In the genomic region with DNA sequence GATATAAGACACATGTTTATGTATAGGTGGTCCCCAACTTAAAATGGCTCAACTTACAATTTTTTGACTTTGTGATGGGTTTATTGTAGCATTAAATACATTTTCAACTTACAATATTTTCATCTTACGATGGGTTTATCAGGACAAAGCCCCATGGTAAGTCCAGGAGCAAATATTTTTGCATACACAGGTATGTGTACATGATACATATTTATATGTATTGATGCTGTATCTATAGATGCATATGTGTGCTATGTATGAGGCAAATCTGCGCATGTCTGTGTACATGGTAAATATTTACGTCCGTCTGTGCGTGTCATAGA, we compare ENCODE assay signal across 8 cellular contexts. TPM values are rescaled to one million over a fixed set of nuclear protein-coding genes. Genes with fewer than 3 reads are reported as not detected.
DNase-seq lines count a peak whose midpoint lies in the region; ATAC-seq lines count a peak whose summit lies in the region.

No MANE protein-coding gene starts in this region.

- H3K27me3 Mint-ChIP-seq in T-helper 1 cell treated with Interleukin-12 subunit alpha and Interleukin-12 subunit beta and Interleukin-4 antibody, amounts not matched to agents 30 μg/mL and 1 μg/mL, for 36 hours (ENCODE audit: low read depth): no peaks in the 10 kb centered on the region

- DNase-seq in T-helper 1 cell (no peak), inferior parietal cortex (ENCODE audit: extremely low spot score) (peak; percentile 48), substantia nigra (lab: John Stamatoyannopoulos, UW) (no peak), amniotic stem cell (lab: John Stamatoyannopoulos, UW) (no peak)
- no peak for DNase-seq in activated naive CD4-positive, alpha-beta T cell treated with anti-CD3 and anti-CD28 coated beads, Interleukin-2, amount 50 U/mL, for 72 hours (ENCODE audit: low spot score in 2 of 2)
- no peak for DNase-seq in stimulated activated CD8-positive, alpha-beta memory T cell treated with anti-CD3 and anti-CD28 coated beads, Interleukin-4, amount 100 ng/mL, for 48 hours

- H3K9me3 Mint-ChIP-seq in T-helper 1 cell treated with Interleukin-12 subunit alpha and Interleukin-12 subunit beta and Interleukin-4 antibody, amounts not matched to agents 30 μg/mL and 1 μg/mL, for 36 hours: no peaks in the 10 kb centered on the region
- H3K9me3 Mint-ChIP-seq in activated naive CD4-positive, alpha-beta T cell treated with anti-CD3 and anti-CD28 coated beads, Interleukin-2, amount 50 U/mL, for 72 hours: no peaks in the 10 kb centered on the region

- no peak for ATAC-seq in activated naive CD4-positive, alpha-beta T cell treated with anti-CD3 and anti-CD28 coated beads, Interleukin-2, amount 50 U/mL, for 72 hours
- ATAC-seq in HG03469 (IDR thresholded peaks at IDR 0.05; ENCODE audit: unreplicated experiment): no peak

- peak overlapping the region; percentile 94 for H3K27ac Mint-ChIP-seq in T-helper 1 cell treated with Interleukin-12 subunit alpha and Interleukin-12 subunit beta and Interleukin-4 antibody, amounts not matched to agents 30 μg/mL and 1 μg/mL, for 36 hours
- H3K27ac Mint-ChIP-seq in activated naive CD4-positive, alpha-beta T cell treated with anti-CD3 and anti-CD28 coated beads, Interleukin-2, amount 50 U/mL, for 72 hours: peak overlapping the region; percentile 60 to 84

- peaks cover 31% of the 10 kb centered on the region for H3K4me1 Mint-ChIP-seq in T-helper 1 cell treated with Interleukin-12 subunit alpha and Interleukin-12 subunit beta and Interleukin-4 antibody, amounts not matched to agents 30 μg/mL and 1 μg/mL, for 36 hours (ENCODE audit: low read depth)

- peak overlapping the region; percentile 81 for H3K4me3 Mint-ChIP-seq in T-helper 1 cell treated with Interleukin-12 subunit alpha and Interleukin-12 subunit beta and Interleukin-4 antibody, amounts not matched to agents 30 μg/mL and 1 μg/mL, for 36 hours

- H3K36me3 Mint-ChIP-seq in T-helper 1 cell treated with Interleukin-12 subunit alpha and Interleukin-12 subunit beta and Interleukin-4 antibody, amounts not matched to agents 30 μg/mL and 1 μg/mL, for 36 hours (ENCODE audit: low read depth): peaks cover 11% of the 10 kb centered on the region
- peaks cover 21 to 28% of the 10 kb centered on the region in 2 donors for H3K36me3 Mint-ChIP-seq in activated naive CD4-positive, alpha-beta T cell treated with anti-CD3 and anti-CD28 coated beads, Interleukin-2, amount 50 U/mL, for 72 hours

- H3K27ac ChIP-seq in substantia nigra (ENCODE audit: low read depth, low read length, poor library complexity, severe bottlenecking): peak overlapping the region; percentile 54

RNA-seq across cellular contexts. Expression of gene UBE3C, which starts 0.7 kb away (rescaled TPM):
- 10 to 100 TPM; 57.7 to 60.0 TPM for total RNA-seq in activated naive CD4-positive, alpha-beta T cell treated with anti-CD3 and anti-CD28 coated beads, Interleukin-2, amount 50 U/mL, for 72 hours
